Comparison of ENCODE assay signal across 24 cellular contexts in genomic region chr1:50490640-50491039, GRCh38.
DNase-seq lines count a peak whose midpoint lies in the region; ATAC-seq, FAIRE-seq and TF ChIP-seq lines count a peak whose summit lies in the region.
"Had no signal": no experiment of that assay in that cellular context is flagged by ENCODE, and none has a peak within 500 bp of the region (broad histone marks: within the 10 kb centered on the region; RNA-seq: fewer than 3 reads in every experiment).

No MANE protein-coding gene starts in this region.

- peaks cover 25% of the 10 kb centered on the region for H3K36me3 ChIP-seq in CD4-positive, CD25-positive, alpha-beta regulatory T cell (ENCODE audit: control insufficient read depth, insufficient read depth, low read length)
- H3K36me3 ChIP-seq in SJSA1: peaks cover 24% of the 10 kb centered on the region
- peaks cover 0 to 1% of the 10 kb centered on the region in 2 experiments for H3K36me3 ChIP-seq in endothelial cell of umbilical vein (ENCODE audit: control insufficient read depth in 2 of 2, extremely low read depth in 1 of 2, insufficient read depth in 2 of 2, low read length in 2 of 2)
- peaks cover 0 to 21% (median 0%) of the 10 kb centered on the region in 3 donors for H3K36me3 ChIP-seq in Peyer's patch
- H3K36me3 ChIP-seq: colonic mucosa had no signal

- peak overlapping the region; percentile 42 for H3K4me3 ChIP-seq in CD4-positive, CD25-positive, alpha-beta regulatory T cell (ENCODE audit: low read depth, low read length)
- H3K4me3 ChIP-seq in SJSA1 (no peak overlapping the region), endothelial cell of umbilical vein (replicated peaks in 1 of 3; ENCODE audit: insufficient read depth in 1 of 3, low read depth in 1 of 3, low read length in 3 of 3) (no peak overlapping the region), Peyer's patch (no peak overlapping the region)
- H3K4me3 ChIP-seq: colonic mucosa, psoas muscle, smooth muscle cell, upper lobe of right lung had no signal

- peaks cover 12 to 25% (median 17%) of the 10 kb centered on the region in 4 donors for H3K4me1 Mint-ChIP-seq in CD4-positive, CD25-positive, alpha-beta regulatory T cell
- H3K4me1 Mint-ChIP-seq: activated B cell treated with CpG ODN at 0.5 μM for 24 hours, brain, neural crest cell had no signal

- H3K4me2 ChIP-seq in endothelial cell of umbilical vein (ENCODE audit: insufficient read depth, low read length): no peak overlapping the region
- H3K4me2 ChIP-seq: SK-N-SH, smooth muscle cell had no signal

- H3K27me3 Mint-ChIP-seq in CD4-positive, CD25-positive, alpha-beta regulatory T cell: no peaks in the 10 kb centered on the region
- H3K27me3 Mint-ChIP-seq: activated B cell treated with CpG ODN at 0.5 μM for 24 hours; activated naive CD8-positive, alpha-beta T cell treated with anti-CD3 and anti-CD28 coated beads, Interleukin-2, amount 10 ng/mL, durations not matched to agents 7 days and 5 days; brain had no signal

- TF ChIP-seq CTCF in endothelial cell of umbilical vein (IDR thresholded peaks at IDR 0.05; ENCODE audit: extremely low read depth in 1 of 2, insufficient read depth in 1 of 2, low read depth in 1 of 2, low read length in 2 of 2) (no peak), Peyer's patch (IDR thresholded peaks at IDR 0.05) (no peak)

- H3K79me2 ChIP-seq in endothelial cell of umbilical vein (ENCODE audit: control insufficient read depth, insufficient read depth, low read length): no peaks in the 10 kb centered on the region

- H2AFZ ChIP-seq in endothelial cell of umbilical vein (ENCODE audit: low read depth, low read length): no peak overlapping the region

- dilution Hi-C loops in endothelial cell of umbilical vein (cut with MboI; ENCODE audit: extremely low pct_ligation_motif_present, low sequenced_read_pairs): no loop called here

- ATAC-seq in CD4-positive, CD25-positive, alpha-beta regulatory T cell (ENCODE audit: low read depth in 2 of 2): peak; percentile 53 to 63
- ATAC-seq in GM18498 (IDR thresholded peaks at IDR 0.05; ENCODE audit: unreplicated experiment): peak; percentile 69
- ATAC-seq: HCT116, left ventricle myocardium superior, psoas muscle, upper lobe of right lung had no signal

- peak overlapping the region; percentile 56 to 89 (median 83) for H3K27ac Mint-ChIP-seq in CD4-positive, CD25-positive, alpha-beta regulatory T cell
- H3K27ac Mint-ChIP-seq: activated B cell treated with CpG ODN at 0.5 μM for 24 hours; activated naive CD8-positive, alpha-beta T cell treated with anti-CD3 and anti-CD28 coated beads, Interleukin-2, amount 10 ng/mL, durations not matched to agents 7 days and 5 days had no signal

- peak overlapping the region in 3 of 4 donors; percentile 3 to 80 (median 28) for H3K4me3 Mint-ChIP-seq in CD4-positive, CD25-positive, alpha-beta regulatory T cell
- H3K4me3 Mint-ChIP-seq: activated B cell treated with CpG ODN at 0.5 μM for 24 hours; activated naive CD8-positive, alpha-beta T cell treated with anti-CD3 and anti-CD28 coated beads, Interleukin-2, amount 10 ng/mL, durations not matched to agents 7 days and 5 days; brain; neural crest cell had no signal

- H3K36me3 Mint-ChIP-seq in CD4-positive, CD25-positive, alpha-beta regulatory T cell: peaks cover 47% of the 10 kb centered on the region

- H3K4me1 ChIP-seq in CD4-positive, CD25-positive, alpha-beta regulatory T cell (ENCODE audit: control insufficient read depth, insufficient read depth, low read length, poor library complexity, severe bottlenecking): no peaks in the 10 kb centered on the region
- H3K4me1 ChIP-seq in SJSA1 (replicated peaks) (peaks cover 9% of the 10 kb centered on the region), endothelial cell of umbilical vein (ENCODE audit: control insufficient read depth, extremely low read depth, insufficient read depth, low read length) (no peaks in the 10 kb centered on the region), Peyer's patch (no peaks in the 10 kb centered on the region)
- H3K4me1 ChIP-seq: colonic mucosa, psoas muscle, upper lobe of right lung had no signal

- FAIRE-seq in endothelial cell of umbilical vein (lab: Jason Lieb, UNC): no peak

- POLR2A ChIA-PET in endothelial cell of umbilical vein (lab: Charles Lee): no interaction called here

- CTCF ChIA-PET in endothelial cell of umbilical vein (lab: Charles Lee): interaction anchor here (0.5 kb wide), 1 partner anchor 46 kb away, joined by 3 read pairs; no protein-coding TSS in a partner anchor

- intact Hi-C loops in endothelial cell of umbilical vein (cut with micrococcal nuclease): no loop called here

- H3K9me3 ChIP-seq in CD4-positive, CD25-positive, alpha-beta regulatory T cell (ENCODE audit: control insufficient read depth in 2 of 2, low read length in 2 of 2): no peaks in the 10 kb centered on the region
- H3K9me3 ChIP-seq in SJSA1 (replicated peaks) (no peaks in the 10 kb centered on the region), endothelial cell of umbilical vein (replicated peaks; ENCODE audit: control insufficient read depth, insufficient read depth, low read length) (no peaks in the 10 kb centered on the region), Peyer's patch (no peaks in the 10 kb centered on the region)
- H3K9me3 ChIP-seq: colonic mucosa, psoas muscle, SK-N-SH, upper lobe of right lung had no signal

- BruUV-seq in endothelial cell of umbilical vein (replicated peaks; lab: Mats Ljungman, UMichigan): no TSS peak

- H4K20me1 ChIP-seq in endothelial cell of umbilical vein (replicated peaks; ENCODE audit: control insufficient read depth, extremely low read depth, insufficient read depth, low read length): peaks cover 2% of the 10 kb centered on the region

- no peaks in the 10 kb centered on the region for H3K27me3 ChIP-seq in CD4-positive, CD25-positive, alpha-beta regulatory T cell (ENCODE audit: control insufficient read depth, insufficient read depth, low read length)
- H3K27me3 ChIP-seq in SJSA1 (replicated peaks) (no peaks in the 10 kb centered on the region), endothelial cell of umbilical vein (ENCODE audit: control insufficient read depth in 2 of 2, insufficient read depth in 2 of 2, low read length in 2 of 2) (no peaks in the 10 kb centered on the region), Peyer's patch (no peaks in the 10 kb centered on the region)
- H3K27me3 ChIP-seq: colonic mucosa, upper lobe of right lung had no signal

- peak overlapping the region; percentile 58 for H3K27ac ChIP-seq in CD4-positive, CD25-positive, alpha-beta regulatory T cell (ENCODE audit: insufficient read depth, low read length, poor library complexity, severe bottlenecking)
- H3K27ac ChIP-seq in SJSA1 (peak overlapping the region; percentile 38), endothelial cell of umbilical vein (ENCODE audit: insufficient read depth, low read depth, low read length) (no peak overlapping the region), Peyer's patch (no peak overlapping the region)
- H3K27ac ChIP-seq: colonic mucosa, psoas muscle, upper lobe of right lung had no signal

- TF ChIP-seq POLR2A in endothelial cell of umbilical vein (IDR thresholded peaks at IDR 0.05; ENCODE audit: low read depth, low read length) (no peak), Peyer's patch (IDR thresholded peaks at IDR 0.05) (no peak)

- DNase-seq in CD4-positive, CD25-positive, alpha-beta regulatory T cell: peak in 1 of 3 donors; percentile 56
- peak in 1 of 2 experiments; percentile 27 for DNase-seq in SJSA1 (ENCODE audit: low read depth in 1 of 2, low spot score in 2 of 2)
- peak; percentile 9 for DNase-seq in endothelial cell of umbilical vein (ENCODE audit: low read depth, low spot score)
- no peak for DNase-seq in NCI-H1694 treated with DMSO at 0.1 percent for 48 hours (lab: John Stamatoyannopoulos, UW)
- DNase-seq in HPDE6-E6E7 (ENCODE audit: extremely low spot score): no peak
- no peak for DNase-seq in Peyer's patch
- DNase-seq: activated B cell treated with CpG ODN at 0.5 μM for 24 hours; activated naive CD8-positive, alpha-beta T cell treated with anti-CD3 and anti-CD28 coated beads, Interleukin-2, amount 10 ng/mL, durations not matched to agents 7 days and 5 days; colonic mucosa; head of caudate nucleus; left ventricle myocardium superior; midbrain; NCI-H524; psoas muscle; RPMI8226; SK-N-SH; stimulated activated CD4-positive, alpha-beta T cell treated with anti-CD3 and anti-CD28 coated beads, Interleukin-2, amount 100 ng/mL, for 48 hours; T1000; upper lobe of right lung had no signal

- H3K9me3 Mint-ChIP-seq in CD4-positive, CD25-positive, alpha-beta regulatory T cell: peaks cover 0 to 3% (median 2%) of the 10 kb centered on the region in 7 donors
- H3K9me3 Mint-ChIP-seq: neural crest cell had no signal

- H3K9ac ChIP-seq in endothelial cell of umbilical vein (replicated peaks; ENCODE audit: extremely low read depth, insufficient read depth, low read length): no peak overlapping the region
- H3K9ac ChIP-seq: SK-N-SH had no signal

- H3K9me1 ChIP-seq in endothelial cell of umbilical vein (replicated peaks; ENCODE audit: control insufficient read depth, extremely low read depth, insufficient read depth, low read length): no peaks in the 10 kb centered on the region

TF ChIP-seq in endothelial cell of umbilical vein, 7 proteins besides CTCF, POLR2A, EP300 and RAD21:
- TF ChIP-seq POLR2AphosphoS5 (IDR thresholded peaks at IDR 0.05; ENCODE audit: insufficient read depth, low read depth, low read length) (no peak), GATA2 (IDR thresholded peaks at IDR 0.05; ENCODE audit: insufficient read depth, insufficient read length, low read depth, low read length) (no peak), JUN (IDR thresholded peaks at IDR 0.05; ENCODE audit: borderline replicate concordance, insufficient read depth, insufficient read length, low read depth) (no peak), MAX (IDR thresholded peaks at IDR 0.05; ENCODE audit: insufficient read depth, insufficient read length) (no peak), EZH2 (IDR thresholded peaks at IDR 0.05; ENCODE audit: borderline replicate concordance, low read depth, low read length, severe bottlenecking) (no peak), MYC (IDR thresholded peaks at IDR 0.05; ENCODE audit: low read depth, low read length) (no peak), FOS (IDR thresholded peaks at IDR 0.05; ENCODE audit: borderline replicate concordance, insufficient read depth, low read length) (no peak)
TF ChIP-seq in endothelial cell of umbilical vein: peak in this region for 0.

Comparison
In these comparisons a context has a peak if more than half of its experiments do, and no peak if none do; other contexts are left out.
1. H3K27ac ChIP-seq: peak in CD4-positive, CD25-positive, alpha-beta regulatory T cell (single experiment) and SJSA1 (single experiment); none in endothelial cell of umbilical vein (single experiment) and Peyer's patch (0 of 4).